Comparison of ENCODE assay signal across 14 cellular contexts in genomic region chr17:82524540-82524939, GRCh38. TPM values are rescaled to one million over a fixed set of nuclear protein-coding genes. Genes with fewer than 3 reads are reported as not detected.
A peak's percentile ranks its signal among the peaks of the same experiment; 100 is the strongest.
DNase-seq lines count a peak whose midpoint lies in the region; ATAC-seq, FAIRE-seq and TF ChIP-seq lines count a peak whose summit lies in the region.
"Had no signal": no experiment of that assay in that cellular context is flagged by ENCODE, and none has a peak within 500 bp of the region (broad histone marks: within the 10 kb centered on the region; RNA-seq: fewer than 3 reads in every experiment).

No MANE protein-coding gene starts in this region.

- H3K27ac ChIP-seq in cardiac muscle cell (peak overlapping the region; percentile 62), right cardiac atrium (ENCODE audit: low read length) (no peak overlapping the region), OCI-LY1 (ENCODE audit: low read depth, low read length, poor library complexity, severe bottlenecking) (peak overlapping the region; percentile 47), keratinocyte (ENCODE audit: control insufficient read depth, insufficient read depth, low read length) (peak overlapping the region; percentile 14), uterus (peak overlapping the region; percentile 39 to 47)

- ATAC-seq in right cardiac atrium = no peak
- ATAC-seq: gastroesophageal sphincter; stimulated activated naive B cell treated with anti-CD40 and anti-IgM and Interleukin-4, amounts not matched to agents 10 μg/mL and 1 μg/mL and 100 μg/mL, for 72 hours had no signal

- FAIRE-seq in keratinocyte (lab: Jason Lieb, UNC) = no peak
- FAIRE-seq in GM12892 (lab: Jason Lieb, UNC) = no peak
- FAIRE-seq: colon had no signal

- H3K4me3 ChIP-seq in cardiac muscle cell = no peak overlapping the region
- H3K4me3 ChIP-seq in right cardiac atrium (ENCODE audit: low read length) = no peak overlapping the region
- no peak overlapping the region for H3K4me3 ChIP-seq in OCI-LY1 (ENCODE audit: low read depth, low read length, poor library complexity, severe bottlenecking)
- H3K4me3 ChIP-seq in keratinocyte (ENCODE audit: control insufficient read depth in 2 of 3, extremely low read depth in 1 of 3, insufficient read depth in 2 of 3, low read depth in 1 of 3, low read length in 3 of 3) = peak overlapping the region in 1 of 3 experiments; percentile 34
- H3K4me3 ChIP-seq in uterus = no peak overlapping the region
- H3K4me3 ChIP-seq: gastroesophageal sphincter had no signal

- DNase-seq in cardiac muscle cell (ENCODE audit: low read depth in 1 of 2, low spot score in 1 of 2) (no peak), right cardiac atrium (no peak), keratinocyte (ENCODE audit: low read depth, low spot score) (no peak), uterus (no peak), cerebellar cortex (ENCODE audit: low spot score) (no peak), GM20000 (ENCODE audit: low spot score) (no peak), GM12892 (ENCODE audit: insufficient read length) (no peak)
- DNase-seq: AML-193; NCI-H2029; stimulated activated naive B cell treated with anti-CD40 and anti-IgM and Interleukin-4, amounts not matched to agents 10 μg/mL and 1 μg/mL and 100 μg/mL, for 72 hours; T-helper 9 cell had no signal

- H3K36me3 ChIP-seq in cardiac muscle cell (no peaks in the 10 kb centered on the region), OCI-LY1 (ENCODE audit: insufficient read depth, low read length) (peaks cover 10% of the 10 kb centered on the region; the same call in 1 of the 2 replicates), keratinocyte (ENCODE audit: control insufficient read depth in 2 of 2, extremely low read depth in 1 of 2, insufficient read depth in 2 of 2, low read length in 2 of 2) (peaks cover 3 to 10% of the 10 kb centered on the region in 2 experiments), uterus (no peaks in the 10 kb centered on the region)
- H3K36me3 ChIP-seq: gastroesophageal sphincter had no signal

- H3K4me2 ChIP-seq in OCI-LY1 (ENCODE audit: low read length) (peak overlapping the region; percentile 21; the same call in 1 of the 2 replicates), keratinocyte (ENCODE audit: control insufficient read depth, extremely low read depth, insufficient read depth, low read depth, low read length) (no peak overlapping the region)

- peaks cover 2% of the 10 kb centered on the region for H3K9me1 ChIP-seq in keratinocyte (ENCODE audit: control insufficient read depth, extremely low read depth, insufficient read depth, low read length)

- H3K9me2 ChIP-seq in OCI-LY1 (ENCODE audit: low read depth, low read length) = no peaks in the 10 kb centered on the region

- TF ChIP-seq CTCF in cardiac muscle cell (IDR thresholded peaks at IDR 0.05; ENCODE audit: low read depth, low read length) (no peak), OCI-LY1 (IDR thresholded peaks at IDR 0.05; ENCODE audit: low read length) (no peak), keratinocyte (optimal IDR thresholded peaks at IDR 0.05 in 1 of 3, IDR thresholded peaks at IDR 0.05 in 1 of 3, conservative IDR thresholded peaks at IDR 0.05 in 1 of 3; ENCODE audit: extremely low read depth in 1 of 3, insufficient read depth in 2 of 3, low read length in 3 of 3) (no peak), uterus (IDR thresholded peaks at IDR 0.05) (no peak), GM20000 (IDR thresholded peaks at IDR 0.05; ENCODE audit: extremely low read depth, missing control alignments) (no peak)

- H2AFZ ChIP-seq in OCI-LY1 (ENCODE audit: low read length) (no peak overlapping the region), keratinocyte (ENCODE audit: control insufficient read depth, low read length) (no peak overlapping the region)

- H3K79me2 ChIP-seq in OCI-LY1 (ENCODE audit: insufficient read depth, low read length) (peaks cover 95% of the 10 kb centered on the region), keratinocyte (ENCODE audit: control insufficient read depth, insufficient read depth, low read length) (peaks cover 87% of the 10 kb centered on the region)

- H4K20me1 ChIP-seq in OCI-LY1 (ENCODE audit: insufficient read depth, low read length) (peaks cover 4% of the 10 kb centered on the region; the same call in 1 of the 2 replicates), keratinocyte (ENCODE audit: control insufficient read depth, extremely low read depth, insufficient read depth, low read length) (peaks cover 50% of the 10 kb centered on the region)

- H3K9me3 ChIP-seq in cardiac muscle cell (ENCODE audit: low read depth) (no peaks in the 10 kb centered on the region), right cardiac atrium (ENCODE audit: control insufficient read depth, low read length) (no peaks in the 10 kb centered on the region), OCI-LY1 (ENCODE audit: low read length) (no peaks in the 10 kb centered on the region), keratinocyte (ENCODE audit: control insufficient read depth, low read depth, low read length) (no peaks in the 10 kb centered on the region), uterus (no peaks in the 10 kb centered on the region)
- H3K9me3 ChIP-seq: gastroesophageal sphincter had no signal

- H3K27me3 ChIP-seq in cardiac muscle cell (no peaks in the 10 kb centered on the region), right cardiac atrium (ENCODE audit: control insufficient read depth, insufficient read depth) (no peaks in the 10 kb centered on the region), OCI-LY1 (ENCODE audit: insufficient read depth, low read length) (no peaks in the 10 kb centered on the region), keratinocyte (ENCODE audit: control insufficient read depth, extremely low read depth, insufficient read depth, low read length) (no peaks in the 10 kb centered on the region), uterus (no peaks in the 10 kb centered on the region)
- H3K27me3 ChIP-seq: gastroesophageal sphincter had no signal

- no peak overlapping the region; the same call in 1 of the 2 replicates for H3K9ac ChIP-seq in OCI-LY1 (ENCODE audit: low read length)
- H3K9ac ChIP-seq in keratinocyte (ENCODE audit: control insufficient read depth, extremely low read depth, insufficient read depth, low read length) = peak overlapping the region; percentile 41

- dilution Hi-C loops in keratinocyte (cut with MboI; ENCODE audit: extremely low pct_ligation_motif_present, low sequenced_read_pairs) = no loop called here

- TF ChIP-seq POLR2A in uterus (IDR thresholded peaks at IDR 0.05) (no peak), GM12892 (IDR thresholded peaks at IDR 0.05; ENCODE audit: low read depth, low read length) (no peak)

- peaks cover 18% of the 10 kb centered on the region for H3K4me1 ChIP-seq in cardiac muscle cell (ENCODE audit: low read depth)
- H3K4me1 ChIP-seq in right cardiac atrium (ENCODE audit: control insufficient read depth, insufficient read depth, low read length) = peaks cover 16% of the 10 kb centered on the region
- H3K4me1 ChIP-seq in OCI-LY1 (ENCODE audit: insufficient read depth, low read length, severe bottlenecking) = peaks cover 60% of the 10 kb centered on the region
- peaks cover 46% of the 10 kb centered on the region for H3K4me1 ChIP-seq in keratinocyte (ENCODE audit: control insufficient read depth, extremely low read depth, insufficient read depth, low read length)
- peaks cover 10 to 27% of the 10 kb centered on the region in 2 donors for H3K4me1 ChIP-seq in uterus

- H3F3A ChIP-seq in OCI-LY1 (ENCODE audit: insufficient read depth, low read length) = no peaks in the 10 kb centered on the region

- intact Hi-C loops in right cardiac atrium (cut with DNase I) (no loop called here), uterus (cut with DNase I; ENCODE audit: low total_unique reads) (no loop called here)

- WGBS in right cardiac atrium = 40% methylated on average over 4 of the region's 4 CpGs

RNA-seq across cellular contexts. Expression of gene FOXK2, which starts 5.0 kb away (rescaled TPM):
- total RNA-seq in cardiac muscle cell = 44.5 and 63.0 TPM in 2 replicates
- polyA plus RNA-seq in cardiac muscle cell = 22.0 and 26.7 TPM in 2 replicates
- 10 to 100 TPM; 35.7 to 69.1 (median 41.6) TPM for total RNA-seq in right cardiac atrium
- polyA plus RNA-seq in right cardiac atrium = 19.9 TPM
- polyA plus RNA-seq in keratinocyte = 39.4 to 43.9 TPM (median 43.8 TPM) in 3 replicates
- polyA plus RNA-seq in keratinocyte (2011; ENCODE audit: low read depth) = 18.2 TPM
- 35.9 and 37.2 TPM in 2 replicates for polyA plus RNA-seq in keratinocyte (2011; cell fraction: cytosol; rRNA removed)
- polyA plus RNA-seq in keratinocyte (2011; cell fraction: nucleus; rRNA removed) = 48.2 and 60.2 TPM in 2 replicates
- 28.4 and 48.4 TPM in 2 replicates for polyA plus RNA-seq in keratinocyte (2012; ENCODE audit: low replicate concordance)
- 41.7 to 60.1 TPM (median 47.5 TPM) in 3 replicates for polyA minus RNA-seq in keratinocyte
- polyA minus RNA-seq in keratinocyte (2011; cell fraction: cytosol; rRNA and poly(A)+ RNA removed) = 75.4 TPM
- 47.2 and 69.3 TPM in 2 replicates for polyA minus RNA-seq in keratinocyte (2011; cell fraction: nucleus; rRNA and poly(A)+ RNA removed)
- total RNA-seq in uterus = 10 to 100 TPM; 15.9 to 70.9 (median 42.7) TPM
- 22.8 TPM for polyA plus RNA-seq in GM12892 (2012; ENCODE audit: missing spikeins)
